In the genomic region with DNA sequence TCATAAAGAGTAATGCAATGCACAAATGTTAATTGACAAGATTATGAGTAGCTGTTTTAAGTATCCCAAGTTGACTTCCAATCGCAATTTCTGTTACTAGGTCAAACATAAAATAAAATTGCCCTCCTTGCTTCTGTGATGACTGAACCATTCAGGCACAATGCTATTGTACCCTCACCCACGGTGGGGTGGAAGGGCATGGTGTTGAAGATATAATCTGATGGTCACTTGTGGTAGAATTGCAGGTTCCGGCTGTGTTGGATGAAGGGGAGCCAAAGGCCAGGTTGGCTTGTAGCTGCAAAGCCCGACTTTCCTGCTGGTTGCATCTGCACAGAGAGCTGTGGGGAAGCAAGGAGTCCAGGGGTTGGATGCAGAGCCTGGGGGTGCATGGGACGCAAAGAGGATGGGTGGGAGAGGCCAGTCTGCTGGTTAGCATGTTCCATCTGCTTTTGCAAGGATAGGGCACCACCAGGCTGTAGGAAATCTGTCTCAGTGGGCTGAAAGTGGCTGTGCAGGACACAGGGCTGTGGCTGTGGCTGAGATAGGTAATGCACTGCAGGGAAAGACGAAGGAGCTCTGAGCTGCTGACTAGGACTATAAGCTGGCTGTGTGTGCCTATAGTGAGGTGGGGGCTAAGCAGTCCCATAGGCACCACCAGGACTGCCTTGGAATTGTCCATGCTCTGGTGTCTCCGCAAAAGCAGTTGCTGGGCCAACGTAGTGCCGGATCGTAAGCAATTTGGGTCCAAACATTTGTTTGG, we compare ENCODE assay signal across 23 cellular contexts. TPM values are rescaled to one million over a fixed set of nuclear protein-coding genes. Genes with fewer than 3 reads are reported as not detected.
DNase-seq lines count a peak whose midpoint lies in the region; ATAC-seq, FAIRE-seq and TF ChIP-seq lines count a peak whose summit lies in the region.
"Had no signal": no experiment of that assay in that cellular context is flagged by ENCODE, and none has a peak within 500 bp of the region (broad histone marks: within the 10 kb centered on the region; RNA-seq: fewer than 3 reads in every experiment).

No MANE protein-coding gene starts in this region.

- no TSS peak for BruUV-seq in HCT116 (replicated peaks; lab: Mats Ljungman, UMichigan)

- no peak for FAIRE-seq in kidney (lab: Jason Lieb, UNC)
- FAIRE-seq: G401.6, GM12892, GM18507, K562 had no signal

- intact Hi-C loops in HCT116 (cut with micrococcal nuclease), result no loop called here
- intact Hi-C loops in kidney (cut with DNase I), result no loop called here
- intact Hi-C loops in aorta (cut with DNase I), result no loop called here

- TF ChIP-seq CTCF in HCT116 (IDR thresholded peaks at IDR 0.05 in 2 of 3, conservative IDR thresholded peaks at IDR 0.05 in 1 of 3; ENCODE audit: borderline replicate concordance in 1 of 3, insufficient read depth in 1 of 3, low read depth in 2 of 3, low read length in 2 of 3) (no peak), kidney (IDR thresholded peaks at IDR 0.05; ENCODE audit: borderline replicate concordance, extremely low read depth, insufficient read depth) (no peak)

- TF ChIP-seq RAD21 in HCT116 (IDR thresholded peaks at IDR 0.05; ENCODE audit: low read depth), result no peak

- CTCF ChIA-PET in HCT116 (lab: Charles Lee), result interaction anchor here (1.3 kb wide), 1 partner anchor 18 kb away, joined by 3 read pairs; no protein-coding TSS in a partner anchor

- H3K9ac ChIP-seq in HCT116 (ENCODE audit: low read length), result no peak overlapping the region
- H3K9ac ChIP-seq in kidney (ENCODE audit: low read length in 2 of 2), result no peak overlapping the region
- H3K9ac ChIP-seq: BLaER1 treated with 17β-estradiol and CSF1 and Interleukin-3, amounts not matched to agents 10 nM and 100 nM had no signal

- peaks cover 91% of the 10 kb centered on the region for H3K27me3 ChIP-seq in HCT116 (ENCODE audit: insufficient read depth, low read length)
- H3K27me3 ChIP-seq in aorta (ENCODE audit: control insufficient read depth in 1 of 2, insufficient read depth in 2 of 2, low read length in 1 of 2), result no peaks in the 10 kb centered on the region
- H3K27me3 ChIP-seq: BLaER1 treated with 17β-estradiol and CSF1 and Interleukin-3, amounts not matched to agents 10 nM and 100 nM had no signal

- H3K27ac ChIP-seq in HCT116 (ENCODE audit: low read depth, low read length) (no peak overlapping the region), kidney (ENCODE audit: low read depth in 2 of 2, low read length in 2 of 2) (no peak overlapping the region), aorta (ENCODE audit: low read depth in 1 of 2, low read length in 2 of 2) (no peak overlapping the region)
- H3K27ac ChIP-seq: BLaER1 treated with 17β-estradiol and CSF1 and Interleukin-3, amounts not matched to agents 10 nM and 100 nM; HL-60 had no signal

- whole genome bisulfite sequencing in aorta, 2 donors, result 90 to 93% methylated on average over 10 of the region's 10 CpGs

- H3K9me3 ChIP-seq in HCT116 (ENCODE audit: control insufficient read depth in 1 of 2, insufficient read depth in 1 of 2, low read depth in 1 of 2, low read length in 2 of 2) (no peaks in the 10 kb centered on the region), kidney (ENCODE audit: control insufficient read depth in 1 of 2, low read length in 2 of 2) (no peaks in the 10 kb centered on the region), aorta (ENCODE audit: control insufficient read depth, low read length) (no peaks in the 10 kb centered on the region)
- H3K9me3 ChIP-seq: BLaER1 treated with 17β-estradiol and CSF1 and Interleukin-3, amounts not matched to agents 10 nM and 100 nM; HAP-1 had no signal

- H3K4me2 ChIP-seq in HCT116 (ENCODE audit: low read length), result no peak overlapping the region
- H3K4me2 ChIP-seq: BLaER1 treated with 17β-estradiol and CSF1 and Interleukin-3, amounts not matched to agents 10 nM and 100 nM had no signal

- H3K79me2 ChIP-seq in HCT116 (ENCODE audit: insufficient read depth, low read length), result no peaks in the 10 kb centered on the region

- H2AFZ ChIP-seq in HCT116 (ENCODE audit: low read depth, low read length, poor library complexity, severe bottlenecking), result no peak overlapping the region

- ATAC-seq in HCT116, result 0 out of 2 replicates have a peak, but pooled peaks have one; percentile 30
- ATAC-seq in aorta (ENCODE audit: low FRiP score), result peak; percentile 8
- ATAC-seq: CD8-positive, alpha-beta T cell; K562 had no signal

- no peak overlapping the region for H3K4me3 ChIP-seq in HCT116 (replicated peaks in 1 of 2; ENCODE audit: low read depth in 1 of 2, low read length in 2 of 2)
- H3K4me3 ChIP-seq in kidney (ENCODE audit: low read length in 2 of 2), result no peak overlapping the region
- no peak overlapping the region for H3K4me3 ChIP-seq in aorta (ENCODE audit: low read length in 2 of 2)
- H3K4me3 ChIP-seq: BLaER1 treated with 17β-estradiol and CSF1 and Interleukin-3, amounts not matched to agents 10 nM and 100 nM; HAP-1; K562 had no signal

- H3K9me2 ChIP-seq in HCT116 (ENCODE audit: insufficient read depth), result no peaks in the 10 kb centered on the region

- POLR2A ChIA-PET in HCT116 (lab: Charles Lee), result no interaction called here

- RAD21 ChIA-PET in HCT116 (lab: Charles Lee; ENCODE audit: low non-redundant PET in 1 of 2, low total read pairs in 2 of 2, uncharacterized antibody in 2 of 2, unreplicated experiment in 2 of 2), result no interaction called here

- H3K4me1 ChIP-seq in HCT116 (ENCODE audit: control insufficient read depth in 1 of 2, insufficient read depth in 2 of 2, low read length in 2 of 2) (no peaks in the 10 kb centered on the region), kidney (ENCODE audit: control insufficient read depth in 1 of 2, insufficient read depth in 1 of 2, low read depth in 1 of 2, low read length in 2 of 2) (no peaks in the 10 kb centered on the region), aorta (ENCODE audit: control insufficient read depth in 1 of 2, insufficient read depth in 2 of 2, low read length in 2 of 2) (no peaks in the 10 kb centered on the region)

- no peak for TF ChIP-seq POLR2A in HCT116 (IDR thresholded peaks at IDR 0.05; ENCODE audit: borderline replicate concordance, extremely low read depth, insufficient read depth, insufficient read length)

- no peaks in the 10 kb centered on the region for H4K20me1 ChIP-seq in HCT116 (ENCODE audit: insufficient read depth)
- H4K20me1 ChIP-seq: BLaER1 treated with 17β-estradiol and CSF1 and Interleukin-3, amounts not matched to agents 10 nM and 100 nM had no signal

- no peaks in the 10 kb centered on the region for H3K36me3 ChIP-seq in HCT116 (ENCODE audit: control insufficient read depth in 1 of 2, insufficient read depth in 2 of 2, low read length in 2 of 2)
- no peaks in the 10 kb centered on the region for H3K36me3 ChIP-seq in kidney (ENCODE audit: control insufficient read depth in 1 of 2, insufficient read depth in 2 of 2, low read length in 2 of 2)
- no peaks in the 10 kb centered on the region for H3K36me3 ChIP-seq in aorta (ENCODE audit: control insufficient read depth in 1 of 2, insufficient read depth in 2 of 2, low read length in 1 of 2)
- H3K36me3 ChIP-seq: BLaER1 treated with 17β-estradiol and CSF1 and Interleukin-3, amounts not matched to agents 10 nM and 100 nM; HAP-1 had no signal

- peak; percentile 15 for DNase-seq in G401 (ENCODE audit: low spot score)
- no peak for DNase-seq in HCT116 (ENCODE audit: low read depth, low spot score)
- DNase-seq in kidney, result peak; percentile 54
- DNase-seq in aorta, result no peak
- DNase-seq in ecto neural progenitor cell (ENCODE audit: low spot score), result no peak
- DNase-seq in NOMO-1 treated with DMSO at 0.1 percent for 48 hours (lab: John Stamatoyannopoulos, UW; ENCODE audit: unreplicated experiment), result no peak
- DNase-seq in HuH-7 (ENCODE audit: low spot score), result no peak
- DNase-seq: 8988T; CD8-positive, alpha-beta T cell; COR-L47; DMS 273 treated with DMSO at 0.1 percent for 48 hours; DMS53; DND-41; EL; GOT3; IMR-90 had no signal

- in situ Hi-C loops in G401 (cut with HindIII; ENCODE audit: low sequenced_read_pairs), result no loop called here

TF ChIP-seq in HCT116, 20 proteins besides CTCF, POLR2A, EP300 and RAD21:
- peak; percentile 99 for TF ChIP-seq EZH2 (IDR thresholded peaks at IDR 0.05)
- no peak for TF ChIP-seq ELF1 (IDR thresholded peaks at IDR 0.05; ENCODE audit: borderline replicate concordance, low read depth)
- no peak for TF ChIP-seq SP1 (IDR thresholded peaks at IDR 0.05; ENCODE audit: low read depth)
- TF ChIP-seq POLR2AphosphoS5 (IDR thresholded peaks at IDR 0.05; ENCODE audit: low read depth, low read length), result no peak
- TF ChIP-seq EZH2phosphoT487 (IDR thresholded peaks at IDR 0.05; ENCODE audit: borderline replicate concordance), result 0 out of 2 replicates have a peak, but pooled peaks have one; percentile 90
- TF ChIP-seq, protein P1, sequence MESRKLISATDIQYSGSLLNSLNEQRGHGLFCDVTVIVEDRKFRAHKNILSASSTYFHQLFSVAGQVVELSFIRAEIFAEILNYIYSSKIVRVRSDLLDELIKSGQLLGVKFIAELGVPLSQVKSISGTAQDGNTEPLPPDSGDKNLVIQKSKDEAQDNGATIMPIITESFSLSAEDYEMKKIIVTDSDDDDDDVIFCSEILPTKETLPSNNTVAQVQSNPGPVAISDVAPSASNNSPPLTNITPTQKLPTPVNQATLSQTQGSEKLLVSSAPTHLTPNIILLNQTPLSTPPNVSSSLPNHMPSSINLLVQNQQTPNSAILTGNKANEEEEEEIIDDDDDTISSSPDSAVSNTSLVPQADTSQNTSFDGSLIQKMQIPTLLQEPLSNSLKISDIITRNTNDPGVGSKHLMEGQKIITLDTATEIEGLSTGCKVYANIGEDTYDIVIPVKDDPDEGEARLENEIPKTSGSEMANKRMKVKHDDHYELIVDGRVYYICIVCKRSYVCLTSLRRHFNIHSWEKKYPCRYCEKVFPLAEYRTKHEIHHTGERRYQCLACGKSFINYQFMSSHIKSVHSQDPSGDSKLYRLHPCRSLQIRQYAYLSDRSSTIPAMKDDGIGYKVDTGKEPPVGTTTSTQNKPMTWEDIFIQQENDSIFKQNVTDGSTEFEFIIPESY (IDR thresholded peaks at IDR 0.05; ENCODE audit: extremely low read depth, insufficient replicate concordance, low read length), result no peak

RNA-seq across cellular contexts. Expression of a gene that starts 31.5 kb away (rescaled TPM):
- 41.2 and 64.6 TPM in 2 replicates for total RNA-seq in G401 (2014; rRNA removed; shearing (Covaris generic))
- total RNA-seq in HCT116 (2021; ENCODE audit: unreplicated experiment), result 57.3 TPM
- 12.4 and 16.7 TPM in 2 replicates for polyA plus RNA-seq in HCT116 (2012)
- total RNA-seq in kidney, result 51.4 TPM
- 42.7 TPM for polyA plus RNA-seq in kidney (ENCODE audit: insufficient read depth, low read depth, low replicate concordance)
- total RNA-seq in aorta, result 10 to 100 TPM; 45.2 to 48.1 TPM
- polyA plus RNA-seq in aorta, result 10 to 100 TPM; 21.7 to 35.0 TPM

Comparison
In these comparisons a context has a peak if more than half of its experiments do, and no peak if none do; other contexts are left out.
1. DNase-seq: peak in G401 (single experiment) and kidney (single experiment); none in HCT116 (single experiment), aorta (0 of 2), ecto neural progenitor cell (single experiment), NOMO-1 treated with DMSO at 0.1 percent for 48 hours (single experiment) and HuH-7 (single experiment).